In the genomic region with DNA sequence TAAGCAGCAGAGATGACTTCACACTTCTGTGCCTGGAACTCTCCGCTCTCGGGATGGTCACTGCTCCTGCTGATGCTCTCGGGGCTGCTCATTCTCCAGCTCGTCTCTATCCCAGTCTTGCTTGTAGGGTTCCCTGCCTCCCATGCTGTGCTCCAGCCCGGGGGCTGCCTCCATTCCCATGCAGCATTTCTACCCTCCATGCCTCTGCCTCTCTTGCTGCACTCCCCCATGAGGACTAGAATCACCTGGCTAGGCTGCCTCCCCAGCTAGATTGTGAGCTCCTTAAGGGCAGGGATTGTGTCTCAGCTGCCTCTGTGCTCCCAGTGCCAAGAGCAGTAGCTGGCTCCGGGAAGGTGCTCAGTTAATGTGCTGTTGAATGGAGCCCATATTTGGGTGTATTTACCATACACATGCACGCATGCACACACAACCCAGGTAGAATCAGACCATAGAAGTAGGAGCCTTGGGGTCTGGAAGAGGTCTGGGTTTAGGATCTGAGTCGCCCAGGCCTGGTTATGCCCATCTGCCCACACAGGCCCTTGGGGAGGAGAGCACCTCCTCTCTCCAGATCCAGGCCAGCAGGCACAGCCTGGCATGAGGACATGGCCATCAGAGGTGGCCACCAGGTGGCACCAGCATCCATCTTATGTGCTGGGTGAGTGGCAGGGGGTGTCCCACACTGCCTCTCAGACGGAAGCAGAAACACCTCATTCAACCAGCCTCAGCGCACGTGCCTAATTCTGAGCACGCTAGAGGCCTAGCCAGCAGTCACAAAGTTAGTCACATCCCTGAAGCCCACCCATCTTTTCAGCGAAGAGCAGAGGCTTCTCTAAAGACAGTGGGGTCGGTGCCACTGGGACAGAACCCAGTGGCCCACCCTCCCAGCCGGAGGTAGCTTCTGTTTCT, we compare ENCODE assay signal across 8 cellular contexts. TPM values are rescaled to one million over a fixed set of nuclear protein-coding genes. Genes with fewer than 3 reads are reported as not detected.
A peak's percentile ranks its signal among the peaks of the same experiment; 100 is the strongest.
DNase-seq lines count a peak whose midpoint lies in the region; ATAC-seq and TF ChIP-seq lines count a peak whose summit lies in the region.

No MANE protein-coding gene starts in this region.

- H3K27me3 ChIP-seq in lung (ENCODE audit: control insufficient read depth, insufficient read depth) = no peaks in the 10 kb centered on the region

- H3K36me3 ChIP-seq in lung (ENCODE audit: control insufficient read depth in 2 of 2, insufficient read depth in 2 of 2, low read length in 2 of 2) = peaks cover under 1 to 59% of the 10 kb centered on the region in 2 donors

- H3K27ac ChIP-seq in lung (ENCODE audit: low read depth in 1 of 2, low read length in 1 of 2) = no peak overlapping the region

- peak; percentile 62 for ATAC-seq in GM18870 (IDR thresholded peaks at IDR 0.05; ENCODE audit: unreplicated experiment)
- ATAC-seq in HG03432 (IDR thresholded peaks at IDR 0.05; ENCODE audit: unreplicated experiment) = peak; percentile 69
- ATAC-seq in lung (ENCODE audit: insufficient read depth, low FRiP score) = peak; percentile 86

- DNase-seq in AG20443 (ENCODE audit: low spot score) (peak; percentile 88), NCI-H748 (lab: John Stamatoyannopoulos, UW; ENCODE audit: unreplicated experiment) (peak; percentile 83), dermis blood vessel endothelial cell (peak; percentile 94), lung (ENCODE audit: low spot score) (peak; percentile 84)
- peak; percentile 92 to 94 for DNase-seq in activated CD4-positive, alpha-beta T cell treated with anti-CD3 and anti-CD28 coated beads, Interleukin-2, amount 50 U/mL, for 48 hours
- DNase-seq in stimulated activated CD8-positive, alpha-beta memory T cell treated with anti-CD3 and anti-CD28 coated beads, Interleukin-2, amount 100 ng/mL, for 1 hour (ENCODE audit: low read depth in 2 of 2) = peak; percentile 75 to 79

- peak; percentile 95 for TF ChIP-seq CTCF in lung (IDR thresholded peaks at IDR 0.05; ENCODE audit: control extremely low read depth, extremely low read depth)

- no peak overlapping the region for H3K4me3 ChIP-seq in lung

- H3K4me1 ChIP-seq in lung (ENCODE audit: control insufficient read depth in 2 of 2, insufficient read depth in 2 of 2, low read length in 2 of 2) = peaks cover 0 to 8% of the 10 kb centered on the region in 2 donors

- peaks cover 0 to 3% of the 10 kb centered on the region in 2 donors for H3K9me3 ChIP-seq in lung (ENCODE audit: control insufficient read depth in 2 of 2, insufficient read depth in 1 of 2, low read length in 1 of 2)

- WGBS in lung, 2 donors = 64 to 68% methylated on average over 15 of the region's 15 CpGs

RNA-seq across cellular contexts. Expression of a gene that starts 9.3 kb away (rescaled TPM):
- total RNA-seq in dermis blood vessel endothelial cell (40.7 and 87.2 TPM in 2 replicates), lung (10 to 100 TPM; 44.0 to 49.9 TPM)
- polyA plus RNA-seq in lung = 10 to 100 TPM; 29.8 to 38.4 TPM

RNA-seq across cellular contexts. Expression of a gene that starts 11.6 kb away (rescaled TPM):
- 34.5 and 52.2 TPM in 2 replicates for total RNA-seq in dermis blood vessel endothelial cell
- 10 to 100 TPM; 24.2 to 69.4 TPM for total RNA-seq in lung
- polyA plus RNA-seq in lung = 100 to 1,000 TPM in 1 of 2 donors, 10 to 100 TPM in 1; 53.4 to 126 TPM

RNA-seq across cellular contexts. Expression of a gene that starts 12.8 kb away (rescaled TPM):
- 7.7 and 13.9 TPM in 2 replicates for total RNA-seq in dermis blood vessel endothelial cell
- 1 to 10 TPM; 6.6 to 6.9 TPM for total RNA-seq in lung
- 1 to 10 TPM; 2.7 to 3.2 TPM for polyA plus RNA-seq in lung

RNA-seq across cellular contexts. Expression of a gene that starts 13.3 kb away (rescaled TPM):
- 8.1 and 8.8 TPM in 2 replicates for total RNA-seq in dermis blood vessel endothelial cell
- total RNA-seq in lung = 10 to 100 TPM in 1 of 2 donors, 1 to 10 TPM in 1; 4.1 to 10.5 TPM
- 1 to 10 TPM; 4.0 to 6.3 TPM for polyA plus RNA-seq in lung

RNA-seq across cellular contexts. Expression of a gene that starts 42.6 kb away (rescaled TPM):
- total RNA-seq in dermis blood vessel endothelial cell (1.6 and 3.9 TPM in 2 replicates), lung (1 to 10 TPM; 1.7 to 8.4 TPM)
- 10 to 100 TPM in 1 of 2 donors, 1 to 10 TPM in 1; 3.3 to 14.4 TPM for polyA plus RNA-seq in lung
